10 cellular contexts compared by ENCODE assay signal in the genomic region with DNA sequence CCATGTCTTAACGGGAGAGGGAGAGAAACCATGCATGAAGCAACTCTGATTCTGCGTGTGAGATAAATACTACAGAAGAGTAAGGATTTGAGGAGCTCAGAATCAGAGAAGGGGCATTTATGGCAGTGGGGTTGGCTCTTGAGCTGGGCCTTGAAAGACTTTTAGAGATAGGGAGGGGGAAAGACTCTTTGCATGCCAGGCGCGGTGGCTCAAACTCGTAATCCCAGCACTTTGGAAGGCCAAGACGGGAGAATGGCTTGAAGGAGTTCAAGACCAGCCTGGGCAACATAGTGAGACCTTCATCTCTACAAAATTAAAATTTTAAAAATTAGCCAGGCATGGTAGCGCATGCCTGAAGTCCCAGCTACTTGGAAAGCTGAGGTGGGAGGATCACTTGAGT. TPM values are rescaled to one million over a fixed set of nuclear protein-coding genes. Genes with fewer than 3 reads are reported as not detected.
DNase-seq lines count a peak whose midpoint lies in the region; ATAC-seq and TF ChIP-seq lines count a peak whose summit lies in the region.
"Had no signal": no experiment of that assay in that cellular context is flagged by ENCODE, and none has a peak within 500 bp of the region (broad histone marks: within the 10 kb centered on the region; RNA-seq: fewer than 3 reads in every experiment).

No MANE protein-coding gene starts in this region.

- H3K27ac ChIP-seq in angular gyrus (ENCODE audit: low read depth, low read length) (peak overlapping the region; percentile 86), thoracic aorta (peak overlapping the region; percentile 84 to 94)

- no peak for ATAC-seq in activated CD8-positive, alpha-beta memory T cell treated with anti-CD3 and anti-CD28 coated beads, Interleukin-2, amount 10 ng/mL, durations not matched to agents 7 days and 5 days
- ATAC-seq in memory B cell (ENCODE audit: low read depth) (no peak), thoracic aorta (ENCODE audit: insufficient number of reproducible peaks, low FRiP score, low read depth) (no peak), GM18505 (IDR thresholded peaks at IDR 0.05; ENCODE audit: unreplicated experiment) (no peak)

- no peaks in the 10 kb centered on the region for H3K36me3 Mint-ChIP-seq in activated CD8-positive, alpha-beta memory T cell treated with anti-CD3 and anti-CD28 coated beads, Interleukin-2, amount 10 ng/mL, durations not matched to agents 7 days and 5 days
- H3K36me3 Mint-ChIP-seq in memory B cell: no peaks in the 10 kb centered on the region

- H3K36me3 ChIP-seq in thoracic aorta: no peaks in the 10 kb centered on the region
- H3K36me3 ChIP-seq: prostate gland had no signal

- H3K9me3 ChIP-seq in thoracic aorta: no peaks in the 10 kb centered on the region
- H3K9me3 ChIP-seq: prostate gland had no signal

- H3K27me3 ChIP-seq in thoracic aorta (replicated peaks; ENCODE audit: insufficient read depth): no peaks in the 10 kb centered on the region

- peak overlapping the region; percentile 90 for H3K27ac Mint-ChIP-seq in activated CD8-positive, alpha-beta memory T cell treated with anti-CD3 and anti-CD28 coated beads, Interleukin-2, amount 10 ng/mL, durations not matched to agents 7 days and 5 days
- H3K27ac Mint-ChIP-seq in memory B cell: peak overlapping the region; percentile 94

- CTCF ChIA-PET in activated CD8-positive, alpha-beta memory T cell treated with anti-CD3 and anti-CD28 coated beads, Interleukin-2, amount 10 ng/mL, durations not matched to agents 7 days and 5 days (lab: Charles Lee): interaction anchor here (0.7 to 6.2 kb wide), 13 partner anchors 11 to 664 kb away, joined by 3 to 49 read pairs (median 4); no protein-coding TSS in a partner anchor

- peaks cover 13 to 30% of the 10 kb centered on the region in 2 donors for H3K4me1 ChIP-seq in thoracic aorta (ENCODE audit: control insufficient read depth in 1 of 2, low read depth in 2 of 2)

- TF ChIP-seq CTCF in thoracic aorta (IDR thresholded peaks at IDR 0.05): no peak

- DNase-seq in activated CD8-positive, alpha-beta memory T cell treated with anti-CD3 and anti-CD28 coated beads, Interleukin-2, amount 10 ng/mL, durations not matched to agents 7 days and 5 days: no peak
- DNase-seq in activated CD8-positive, alpha-beta memory T cell treated with anti-CD3 and anti-CD28 coated beads, Interleukin-2, amount 50 U/mL, for 48 hours: no peak
- DNase-seq in memory B cell (ENCODE audit: low spot score in 2 of 2) (no peak), thoracic aorta (ENCODE audit: low spot score) (no peak), HK-2 (ENCODE audit: unreplicated experiment) (no peak)
- DNase-seq in activated effector memory CD4-positive, alpha-beta T cell treated with Interleukin-2 at 50 U/mL for 16 hours: no peak
- DNase-seq: activated gamma-delta T cell had no signal

- H3K9me3 Mint-ChIP-seq in activated CD8-positive, alpha-beta memory T cell treated with anti-CD3 and anti-CD28 coated beads, Interleukin-2, amount 10 ng/mL, durations not matched to agents 7 days and 5 days (ENCODE audit: low read depth): no peaks in the 10 kb centered on the region
- no peaks in the 10 kb centered on the region for H3K9me3 Mint-ChIP-seq in memory B cell

- peak overlapping the region; percentile 76 for H3K4me3 ChIP-seq in thoracic aorta

- no peaks in the 10 kb centered on the region for H3K27me3 Mint-ChIP-seq in activated CD8-positive, alpha-beta memory T cell treated with anti-CD3 and anti-CD28 coated beads, Interleukin-2, amount 10 ng/mL, durations not matched to agents 7 days and 5 days
- no peaks in the 10 kb centered on the region for H3K27me3 Mint-ChIP-seq in memory B cell

- peak overlapping the region; percentile 78 for H3K4me3 Mint-ChIP-seq in activated CD8-positive, alpha-beta memory T cell treated with anti-CD3 and anti-CD28 coated beads, Interleukin-2, amount 10 ng/mL, durations not matched to agents 7 days and 5 days
- H3K4me3 Mint-ChIP-seq in memory B cell: peak overlapping the region; percentile 86

- H3K4me1 Mint-ChIP-seq in activated CD8-positive, alpha-beta memory T cell treated with anti-CD3 and anti-CD28 coated beads, Interleukin-2, amount 10 ng/mL, durations not matched to agents 7 days and 5 days: peaks cover 32% of the 10 kb centered on the region
- peaks cover 15% of the 10 kb centered on the region for H3K4me1 Mint-ChIP-seq in memory B cell

- TF ChIP-seq POLR2A in GM18505 (IDR thresholded peaks at IDR 0.05; ENCODE audit: borderline replicate concordance, extremely low read depth, insufficient read depth, insufficient read length): no peak

RNA-seq across cellular contexts. Expression of gene ARMH1, which starts 0.7 kb away (rescaled TPM):
- total RNA-seq in activated CD8-positive, alpha-beta memory T cell treated with anti-CD3 and anti-CD28 coated beads, Interleukin-2, amount 10 ng/mL, durations not matched to agents 7 days and 5 days: 10 to 100 TPM; 17.0 to 17.2 TPM
- total RNA-seq in thoracic aorta: 1 to 10 TPM in 1 of 2 donors, under 1 TPM in 1; 0.81 to 5.8 TPM

RNA-seq across cellular contexts. Expression of gene TMEM53, which starts 0.9 kb away (rescaled TPM):
- 1 to 10 TPM; 3.6 to 3.7 TPM for total RNA-seq in activated CD8-positive, alpha-beta memory T cell treated with anti-CD3 and anti-CD28 coated beads, Interleukin-2, amount 10 ng/mL, durations not matched to agents 7 days and 5 days
- 10 to 100 TPM in 1 of 2 donors, 1 to 10 TPM in 1; 3.9 to 12.9 TPM for total RNA-seq in thoracic aorta

RNA-seq across cellular contexts. Expression of gene RNU5D-1, which starts 55.8 kb away (rescaled TPM):
- total RNA-seq in activated CD8-positive, alpha-beta memory T cell treated with anti-CD3 and anti-CD28 coated beads, Interleukin-2, amount 10 ng/mL, durations not matched to agents 7 days and 5 days: not detected
- total RNA-seq in thoracic aorta: not detected
- total RNA-seq: prostate gland had no signal
